ENCODE assay signal across 8 cellular contexts in genomic region chr1:145963218-145964019, GRCh38. TPM values are rescaled to one million over a fixed set of nuclear protein-coding genes. Genes with fewer than 3 reads are reported as not detected.
DNase-seq lines count a peak whose midpoint lies in the region; ATAC-seq and TF ChIP-seq lines count a peak whose summit lies in the region.

No MANE protein-coding gene starts in this region.

- DNase-seq in BJ (ENCODE audit: low read depth) (no peak), HFFc6 (peak; percentile 81), hepatocyte (ENCODE audit: low spot score) (peak; percentile 34), stomach (no peak), midbrain (lab: John Stamatoyannopoulos, UW) (no peak), HEK293T (ENCODE audit: extremely low spot score) (no peak)
- no peak for DNase-seq in activated CD8-positive, alpha-beta T cell treated with anti-CD3 and anti-CD28 coated beads, Interleukin-2, amount 10 ng/mL, durations not matched to agents 7 days and 5 days

- WGBS in hepatocyte (ENCODE audit: low lambda C conversion rate, missing lambda C conversion rate), result 49% methylated on average over 6 of the region's 6 CpGs
- WGBS in stomach, 5 donors, result 30 to 43% (median 40%) methylated on average over 6 of the region's 6 CpGs

- H3K4me1 Mint-ChIP-seq in HFFc6 (ENCODE audit: low read depth), result peaks cover 67% of the 10 kb centered on the region
- peaks cover 58% of the 10 kb centered on the region for H3K4me1 Mint-ChIP-seq in activated CD8-positive, alpha-beta T cell treated with anti-CD3 and anti-CD28 coated beads, Interleukin-2, amount 10 ng/mL, durations not matched to agents 7 days and 5 days (ENCODE audit: low read depth)

- peaks cover 9% of the 10 kb centered on the region; the same call in 1 of the 2 replicates for H3K9me3 Mint-ChIP-seq in HFFc6
- peaks cover 4% of the 10 kb centered on the region for H3K9me3 Mint-ChIP-seq in activated CD8-positive, alpha-beta T cell treated with anti-CD3 and anti-CD28 coated beads, Interleukin-2, amount 10 ng/mL, durations not matched to agents 7 days and 5 days (ENCODE audit: insufficient read depth)

- CTCF ChIA-PET in BJ (lab: Yijun Ruan, JAX), result interaction anchor here (1.2 to 3.4 kb wide), 10 partner anchors 14 to 118 kb away, joined by 3 to 32 read pairs (median 7); partner anchors contain the start of genes NUDT17 and RBM8A
- CTCF ChIA-PET in activated CD8-positive, alpha-beta T cell treated with anti-CD3 and anti-CD28 coated beads, Interleukin-2, amount 10 ng/mL, durations not matched to agents 7 days and 5 days (lab: Charles Lee), result interaction anchor here (0.9 to 7.3 kb wide), 18 partner anchors 10 to 117 kb away, joined by 3 to 98 read pairs (median 6); partner anchors contain the start of genes ITGA10, NUDT17, PIAS3 and RBM8A
- CTCF ChIA-PET in HEK293T (lab: Yijun Ruan, JAX), result interaction anchor here (1.2 to 4.5 kb wide), 5 partner anchors 15 to 72 kb away, joined by 3 to 26 read pairs (median 4); partner anchors contain the start of genes ITGA10 and RBM8A

- peak overlapping the region; percentile 94 for H3K4me2 ChIP-seq in hepatocyte

- no peaks in the 10 kb centered on the region for H3K9me2 ChIP-seq in hepatocyte (replicated peaks; ENCODE audit: insufficient read depth)

- peak overlapping the region; percentile 89 for H3K27ac ChIP-seq in hepatocyte
- H3K27ac ChIP-seq in stomach, result peak overlapping the region; percentile 83 to 99 (median 91)

- H3K4me1 ChIP-seq in hepatocyte (ENCODE audit: insufficient read depth) (peaks cover 32% of the 10 kb centered on the region), stomach (peaks cover 19 to 69% (median 58%) of the 10 kb centered on the region in 4 donors)

- H3K9me3 ChIP-seq in hepatocyte (ENCODE audit: low read depth) (no peaks in the 10 kb centered on the region), stomach (peaks cover 0 to 5% (median 0%) of the 10 kb centered on the region in 4 donors)

- no peak for TF ChIP-seq EP300 in stomach (IDR thresholded peaks at IDR 0.05)

- intact Hi-C loops in stomach (cut with DNase I; ENCODE audit: low total_unique reads), result no loop called here

- H3K36me3 ChIP-seq in BJ (ENCODE audit: control insufficient read depth, insufficient read depth, low read length) (no peaks in the 10 kb centered on the region), hepatocyte (replicated peaks; ENCODE audit: insufficient read depth, low read depth) (no peaks in the 10 kb centered on the region), stomach (peaks cover 0 to 6% (median 3%) of the 10 kb centered on the region in 4 donors)

- H3K27me3 ChIP-seq in BJ (ENCODE audit: control insufficient read depth, insufficient read depth, low read length) (no peaks in the 10 kb centered on the region), hepatocyte (peaks cover 29% of the 10 kb centered on the region), stomach (peaks cover 0 to 14% (median 8%) of the 10 kb centered on the region in 3 donors)

- TF ChIP-seq CTCF in BJ (IDR thresholded peaks at IDR 0.05; ENCODE audit: insufficient read depth, low read depth, low read length), result no peak
- TF ChIP-seq CTCF in HFFc6 (IDR thresholded peaks at IDR 0.05), result no peak
- no peak for TF ChIP-seq CTCF in hepatocyte (IDR thresholded peaks at IDR 0.05; ENCODE audit: poor library complexity)
- no peak for TF ChIP-seq CTCF in stomach (IDR thresholded peaks at IDR 0.05)

- POLR2A ChIA-PET in BJ (lab: Charles Lee) (interaction anchor here (0.7 kb wide), 1 partner anchor 36 kb away, joined by 3 read pairs; the partner anchor contains the start of gene RBM8A), HEK293T (lab: Yijun Ruan, JAX) (interaction anchor here (0.5 to 4.6 kb wide), 33 partner anchors 8 to 498 kb away, joined by 3 to 60 read pairs (median 6); partner anchors contain the start of genes ANKRD35, HJV, NUDT17 and PEX11B)
- POLR2A ChIA-PET in activated CD8-positive, alpha-beta T cell treated with anti-CD3 and anti-CD28 coated beads, Interleukin-2, amount 10 ng/mL, durations not matched to agents 7 days and 5 days (lab: Charles Lee), result interaction anchor here (0.6 to 3.2 kb wide), 20 partner anchors 9 to 139 kb away, joined by 3 to 58 read pairs (median 8); partner anchors contain the start of genes NUDT17, PEX11B, PIAS3 and POLR3C

- H3K79me2 ChIP-seq in hepatocyte, result peaks cover 5% of the 10 kb centered on the region

- H3K4me3 ChIP-seq in BJ (ENCODE audit: low read depth, low read length) (peak overlapping the region; percentile 76), hepatocyte (no peak overlapping the region), stomach (peak overlapping the region; percentile 52 to 67 (median 60))

- peak overlapping the region; percentile 83 for H3K27ac Mint-ChIP-seq in HFFc6
- H3K27ac Mint-ChIP-seq in activated CD8-positive, alpha-beta T cell treated with anti-CD3 and anti-CD28 coated beads, Interleukin-2, amount 10 ng/mL, durations not matched to agents 7 days and 5 days, result peak overlapping the region; percentile 91

- H3K27me3 Mint-ChIP-seq in HFFc6 (ENCODE audit: insufficient read depth), result peaks cover 4% of the 10 kb centered on the region
- H3K27me3 Mint-ChIP-seq in activated CD8-positive, alpha-beta T cell treated with anti-CD3 and anti-CD28 coated beads, Interleukin-2, amount 10 ng/mL, durations not matched to agents 7 days and 5 days (ENCODE audit: low read depth), result no peaks in the 10 kb centered on the region

- H3K4me3 Mint-ChIP-seq in HFFc6, result peak overlapping the region; percentile 92
- H3K4me3 Mint-ChIP-seq in activated CD8-positive, alpha-beta T cell treated with anti-CD3 and anti-CD28 coated beads, Interleukin-2, amount 10 ng/mL, durations not matched to agents 7 days and 5 days, result peak overlapping the region; percentile 93

- ATAC-seq in activated CD8-positive, alpha-beta T cell treated with anti-CD3 and anti-CD28 coated beads, Interleukin-2, amount 10 ng/mL, durations not matched to agents 7 days and 5 days, result no peak
- ATAC-seq in HG02588 (IDR thresholded peaks at IDR 0.05; ENCODE audit: unreplicated experiment), result no peak

- H3K36me3 Mint-ChIP-seq in HFFc6 (ENCODE audit: low read depth), result peaks cover 8% of the 10 kb centered on the region; the same call in 1 of the 2 replicates
- peaks cover 16% of the 10 kb centered on the region for H3K36me3 Mint-ChIP-seq in activated CD8-positive, alpha-beta T cell treated with anti-CD3 and anti-CD28 coated beads, Interleukin-2, amount 10 ng/mL, durations not matched to agents 7 days and 5 days (ENCODE audit: low read depth)

- TF ChIP-seq POLR2A in stomach (IDR thresholded peaks at IDR 0.05), result no peak

- H4K20me1 ChIP-seq in hepatocyte (ENCODE audit: insufficient read depth, poor library complexity, severe bottlenecking), result no peaks in the 10 kb centered on the region

- peak overlapping the region; percentile 74 for H2AFZ ChIP-seq in hepatocyte

TF ChIP-seq in HEK293T, 16 proteins besides CTCF, POLR2A, EP300 and RAD21 (continues in another document):
- TF ChIP-seq ZNF384 (IDR thresholded peaks at IDR 0.05), result no peak
- no peak for TF ChIP-seq FOXK2 (IDR thresholded peaks at IDR 0.05)

RNA-seq across cellular contexts. Expression of gene ANKRD34A, which starts 1.0 kb away (rescaled TPM):
- polyA plus RNA-seq in BJ (2011; rRNA removed), result 1.3 and 1.4 TPM in 2 replicates
- 1.5 TPM in 2 replicates for polyA minus RNA-seq in BJ (2011; rRNA and poly(A)+ RNA removed)
- total RNA-seq in HFFc6 (2021; fragmentation: NEBNext Ultra II Directional; extraction: Animal tissue kit (Norgen Biotek cat#: 25700)), result 10 to 100 TPM in 3 of 6 experiments, 1 to 10 TPM in 3; 8.1 to 14.9 (median 10.2) TPM
- total RNA-seq in activated CD8-positive, alpha-beta T cell treated with anti-CD3 and anti-CD28 coated beads, Interleukin-2, amount 10 ng/mL, durations not matched to agents 7 days and 5 days, result 1 to 10 TPM; 1.8 to 2.4 TPM
- 0.28 and 0.90 TPM in 2 replicates for total RNA-seq in hepatocyte
- polyA plus RNA-seq in hepatocyte, result 0.76 and 0.83 TPM in 2 replicates
- 1 to 10 TPM in 1 of 5 donors, under 1 TPM in 2, not detected in 2; 0.73 to 2.6 (median 0.87) TPM for total RNA-seq in stomach
- under 1 TPM in 2 of 3 donors, not detected in 1; 0.19 to 0.45 TPM for polyA plus RNA-seq in stomach

RNA-seq across cellular contexts. Expression of gene POLR3GL, which starts 1.1 kb away (rescaled TPM):
- polyA plus RNA-seq in BJ (2011; rRNA removed), result 13.2 and 19.2 TPM in 2 replicates
- 6.6 and 8.6 TPM in 2 replicates for polyA minus RNA-seq in BJ (2011; rRNA and poly(A)+ RNA removed)
- 10 to 100 TPM; 23.5 to 29.3 (median 26.2) TPM for total RNA-seq in HFFc6 (2021; fragmentation: NEBNext Ultra II Directional; extraction: Animal tissue kit (Norgen Biotek cat#: 25700))
- 10 to 100 TPM; 25.0 to 26.5 TPM for total RNA-seq in activated CD8-positive, alpha-beta T cell treated with anti-CD3 and anti-CD28 coated beads, Interleukin-2, amount 10 ng/mL, durations not matched to agents 7 days and 5 days
- total RNA-seq in hepatocyte, result 10.5 and 15.6 TPM in 2 replicates
- polyA plus RNA-seq in hepatocyte, result 27.2 and 27.3 TPM in 2 replicates
- 100 to 1,000 TPM in 1 of 5 donors, 10 to 100 TPM in 3, 1 to 10 TPM in 1; 5.8 to 165 (median 18.9) TPM for total RNA-seq in stomach
- polyA plus RNA-seq in stomach, result 10 to 100 TPM; 31.4 to 53.2 (median 43.9) TPM

RNA-seq across cellular contexts. Expression of gene LIX1L, which starts 5.6 kb away (rescaled TPM):
- 35.1 and 42.1 TPM in 2 replicates for polyA plus RNA-seq in BJ (2011; rRNA removed)
- polyA minus RNA-seq in BJ (2011; rRNA and poly(A)+ RNA removed), result 22.7 and 23.4 TPM in 2 replicates
- total RNA-seq in HFFc6 (2021; fragmentation: NEBNext Ultra II Directional; extraction: Animal tissue kit (Norgen Biotek cat#: 25700)), result 10 to 100 TPM; 51.0 to 59.6 (median 56.1) TPM
- total RNA-seq in activated CD8-positive, alpha-beta T cell treated with anti-CD3 and anti-CD28 coated beads, Interleukin-2, amount 10 ng/mL, durations not matched to agents 7 days and 5 days, result 10 to 100 TPM; 45.8 to 48.4 TPM
- 14.0 and 17.9 TPM in 2 replicates for total RNA-seq in hepatocyte
- 15.3 and 16.3 TPM in 2 replicates for polyA plus RNA-seq in hepatocyte
- 10 to 100 TPM in 3 of 5 donors, 1 to 10 TPM in 2; 5.8 to 28.4 (median 14.0) TPM for total RNA-seq in stomach
- polyA plus RNA-seq in stomach, result 1 to 10 TPM; 7.2 to 8.2 (median 7.4) TPM

RNA-seq across cellular contexts. Expression of gene TXNIP, which starts 33.0 kb away (rescaled TPM):
- polyA plus RNA-seq in BJ (2011; rRNA removed) (212 and 258 TPM in 2 replicates), hepatocyte (75.3 and 85.0 TPM in 2 replicates), stomach (100 to 1,000 TPM; 217 to 613 (median 334) TPM)
- 165 and 309 TPM in 2 replicates for polyA minus RNA-seq in BJ (2011; rRNA and poly(A)+ RNA removed)
- 10 to 100 TPM; 49.2 to 78.0 (median 59.5) TPM for total RNA-seq in HFFc6 (2021; fragmentation: NEBNext Ultra II Directional; extraction: Animal tissue kit (Norgen Biotek cat#: 25700))
- 100 to 1,000 TPM; 190 to 195 TPM for total RNA-seq in activated CD8-positive, alpha-beta T cell treated with anti-CD3 and anti-CD28 coated beads, Interleukin-2, amount 10 ng/mL, durations not matched to agents 7 days and 5 days
- total RNA-seq in hepatocyte (160 TPM in 2 replicates), stomach (1,000 to 10,000 TPM in 3 of 5 donors, 100 to 1,000 TPM in 2; 204 to 3,386 (median 1,054) TPM)

RNA-seq across cellular contexts. Expression of gene RBM8A, which starts 36.1 kb away (rescaled TPM):
- polyA plus RNA-seq in BJ (2011; rRNA removed) (71.2 and 135 TPM in 2 replicates), hepatocyte (185 and 189 TPM in 2 replicates), stomach (100 to 1,000 TPM in 2 of 3 donors, 10 to 100 TPM in 1; 79.3 to 113 (median 101) TPM)
- 23.6 and 31.7 TPM in 2 replicates for polyA minus RNA-seq in BJ (2011; rRNA and poly(A)+ RNA removed)
- 100 to 1,000 TPM; 135 to 166 (median 157) TPM for total RNA-seq in HFFc6 (2021; fragmentation: NEBNext Ultra II Directional; extraction: Animal tissue kit (Norgen Biotek cat#: 25700))
- total RNA-seq in activated CD8-positive, alpha-beta T cell treated with anti-CD3 and anti-CD28 coated beads, Interleukin-2, amount 10 ng/mL, durations not matched to agents 7 days and 5 days, result 100 to 1,000 TPM; 202 to 204 TPM
- total RNA-seq in hepatocyte (141 and 154 TPM in 2 replicates), stomach (10 to 100 TPM in 4 of 5 donors, 1 to 10 TPM in 1; 9.3 to 81.3 (median 44.6) TPM)

Comparison
In these comparisons a context has a peak if more than half of its experiments do, and no peak if none do; other contexts are left out.
1. DNase-seq: peak in HFFc6 (single experiment) and hepatocyte (single experiment); none in BJ (single experiment), activated CD8-positive, alpha-beta T cell treated with anti-CD3 and anti-CD28 coated beads, Interleukin-2, amount 10 ng/mL, durations not matched to agents 7 days and 5 days (single experiment), stomach (single experiment), midbrain (single experiment) and HEK293T (single experiment).